ENCODE assay signal across 14 cellular contexts in the genomic region with DNA sequence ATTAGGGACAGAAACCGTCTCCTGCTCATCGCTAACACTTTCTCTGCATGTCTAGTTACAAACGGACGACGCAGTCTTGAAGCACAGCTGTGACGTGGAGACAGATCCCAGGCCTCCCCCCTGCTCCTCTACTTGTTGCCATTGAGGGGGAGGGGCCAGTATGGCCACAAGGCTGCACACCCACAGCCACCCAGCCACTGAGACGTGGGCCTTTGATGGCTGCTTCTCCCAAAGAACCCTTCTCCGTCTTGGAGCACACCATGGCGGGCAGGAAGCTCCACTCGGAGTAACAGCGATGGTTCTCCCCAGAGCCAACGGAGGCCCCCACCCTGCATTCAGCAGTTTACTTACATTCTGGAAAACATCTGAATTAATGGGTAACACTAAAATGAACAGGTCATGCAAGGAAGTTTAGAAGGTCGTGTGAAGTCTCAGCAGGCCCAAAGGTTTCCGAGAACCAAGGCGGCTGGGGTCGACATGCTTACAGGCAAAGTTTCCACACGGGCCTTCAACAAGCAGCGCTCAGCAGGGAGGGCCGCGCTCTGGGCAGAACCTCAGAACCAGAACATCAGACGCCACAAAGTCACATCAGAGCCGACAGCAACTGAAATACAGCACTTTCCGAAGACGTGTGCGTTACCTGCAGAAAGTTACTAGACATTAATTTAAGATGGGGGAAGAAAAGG.
"Had no signal": no experiment of that assay in that cellular context is flagged by ENCODE, and none has a peak within 500 bp of the region (broad histone marks: within the 10 kb centered on the region; RNA-seq: fewer than 3 reads in every experiment).

No MANE protein-coding gene starts in this region.

- H3K27ac ChIP-seq: ascending aorta, lower lobe of right lung, neutrophil, right atrium auricular region, suprapubic skin had no signal

- H3K9me3 Mint-ChIP-seq: activated T-cell treated with anti-CD3 and anti-CD28 coated beads, Interleukin-2, amount 50 U/mL, for 24 hours; T-helper 1 cell treated with Interleukin-12 subunit alpha and Interleukin-12 subunit beta and Interleukin-4 antibody, amounts not matched to agents 30 μg/mL and 1 μg/mL, for 36 hours had no signal

- H3K36me3 Mint-ChIP-seq: activated CD8-positive, alpha-beta memory T cell treated with anti-CD3 and anti-CD28 coated beads, Interleukin-2, amount 10 ng/mL, durations not matched to agents 7 days and 5 days; naive B cell had no signal

- H3K27me3 ChIP-seq: ascending aorta, right atrium auricular region, suprapubic skin had no signal

- H3K4me1 Mint-ChIP-seq: activated CD8-positive, alpha-beta memory T cell treated with anti-CD3 and anti-CD28 coated beads, Interleukin-2, amount 10 ng/mL, durations not matched to agents 7 days and 5 days had no signal

- H3K9me3 ChIP-seq: ascending aorta, lower lobe of right lung, neutrophil, right atrium auricular region, suprapubic skin had no signal

- ATAC-seq: activated CD8-positive, alpha-beta memory T cell treated with anti-CD3 and anti-CD28 coated beads, Interleukin-2, amount 10 ng/mL, durations not matched to agents 7 days and 5 days; lower lobe of right lung had no signal

- H3K4me3 Mint-ChIP-seq: activated CD8-positive, alpha-beta memory T cell treated with anti-CD3 and anti-CD28 coated beads, Interleukin-2, amount 10 ng/mL, durations not matched to agents 7 days and 5 days; activated T-cell treated with anti-CD3 and anti-CD28 coated beads, Interleukin-2, amount 50 U/mL, for 24 hours; naive B cell; T-helper 1 cell treated with Interleukin-12 subunit alpha and Interleukin-12 subunit beta and Interleukin-4 antibody, amounts not matched to agents 30 μg/mL and 1 μg/mL, for 36 hours had no signal

- DNase-seq: activated CD4-positive, alpha-beta T cell treated with anti-CD3 and anti-CD28 coated beads, Interleukin-2, amount 50 U/mL, for 4 hours; activated CD4-positive, CD25-positive, alpha-beta regulatory T cell treated with anti-CD3 and anti-CD28 coated beads, Interleukin-2, amount 50 U/mL, for 72 hours; activated CD8-positive, alpha-beta memory T cell treated with anti-CD3 and anti-CD28 coated beads, Interleukin-2, amount 10 ng/mL, durations not matched to agents 7 days and 5 days; activated gamma-delta T cell treated with Interleukin-2 at 50 U/mL for 16 hours; activated T-cell treated with anti-CD3 and anti-CD28 coated beads, Interleukin-2, amount 50 U/mL, for 24 hours; lower lobe of right lung; midbrain; naive B cell; stimulated activated naive CD4-positive, alpha-beta T cell had no signal

- H3K4me1 ChIP-seq: lower lobe of right lung had no signal

- H3K4me3 ChIP-seq: ascending aorta, lower lobe of right lung, right atrium auricular region, suprapubic skin had no signal

- H3K27ac Mint-ChIP-seq: activated CD8-positive, alpha-beta memory T cell treated with anti-CD3 and anti-CD28 coated beads, Interleukin-2, amount 10 ng/mL, durations not matched to agents 7 days and 5 days; activated T-cell treated with anti-CD3 and anti-CD28 coated beads, Interleukin-2, amount 50 U/mL, for 24 hours; naive B cell; T-helper 1 cell treated with Interleukin-12 subunit alpha and Interleukin-12 subunit beta and Interleukin-4 antibody, amounts not matched to agents 30 μg/mL and 1 μg/mL, for 36 hours had no signal

- H3K36me3 ChIP-seq: ascending aorta, neutrophil, right atrium auricular region, suprapubic skin had no signal
